Comparison of ENCODE assay signal across 1 cellular context in genomic region chrX:599837-600715, GRCh38.
TF ChIP-seq lines count a peak whose summit lies in the region.

No MANE protein-coding gene starts in this region.

TF ChIP-seq in WTC11, 78 proteins besides CTCF, POLR2A, EP300 and RAD21 (continued from another document):
- no peak for TF ChIP-seq STAT6 (CRISPR knock-in tag; conservative IDR thresholded peaks at IDR 0.05; ENCODE audit: low read depth)
- no peak for TF ChIP-seq PRRX2 (CRISPR knock-in tag; IDR thresholded peaks at IDR 0.05)
- TF ChIP-seq ZNF138 (CRISPR knock-in tag; conservative IDR thresholded peaks at IDR 0.05), result no peak
- peak; percentile 70; the same call in 1 of the 2 replicates for TF ChIP-seq USF1 (CRISPR knock-in tag; IDR thresholded peaks at IDR 0.05)
- no peak for TF ChIP-seq AFF4 (CRISPR knock-in tag; IDR thresholded peaks at IDR 0.05; ENCODE audit: borderline replicate concordance)
- TF ChIP-seq KAT7 (CRISPR knock-in tag; IDR thresholded peaks at IDR 0.05; ENCODE audit: borderline replicate concordance), result no peak
- 0 out of 2 replicates have a peak, but pooled peaks have one; percentile 55 for TF ChIP-seq MYBL2 (CRISPR knock-in tag; IDR thresholded peaks at IDR 0.05)
- TF ChIP-seq ZNF423 (CRISPR knock-in tag; IDR thresholded peaks at IDR 0.05), result peak; percentile 98
- TF ChIP-seq FOXP1 (CRISPR knock-in tag; IDR thresholded peaks at IDR 0.05; ENCODE audit: borderline replicate concordance), result 0 out of 2 replicates have a peak, but pooled peaks have one; percentile 32
- no peak for TF ChIP-seq NFATC4 (CRISPR knock-in tag; IDR thresholded peaks at IDR 0.05)
- TF ChIP-seq NFE2L1 (CRISPR knock-in tag; IDR thresholded peaks at IDR 0.05), result peak; percentile 71; the same call in 1 of the 2 replicates
- TF ChIP-seq ATF3 (CRISPR knock-in tag; conservative IDR thresholded peaks at IDR 0.05), result no peak
- no peak for TF ChIP-seq ELF4 (CRISPR knock-in tag; IDR thresholded peaks at IDR 0.05; ENCODE audit: low read depth)
- 0 out of 2 replicates have a peak, but pooled peaks have one; percentile 71 for TF ChIP-seq ZNF532 (CRISPR knock-in tag; IDR thresholded peaks at IDR 0.05; ENCODE audit: borderline replicate concordance)
